24 cellular contexts compared by ENCODE assay signal in genomic region chr12:74641694-74642093, GRCh38.
"Had no signal": no experiment of that assay in that cellular context is flagged by ENCODE, and none has a peak within 500 bp of the region (broad histone marks: within the 10 kb centered on the region; RNA-seq: fewer than 3 reads in every experiment).

No MANE protein-coding gene starts in this region.

- FAIRE-seq: frontal cortex, small intestine had no signal

- H3K9me3 ChIP-seq: adrenal gland, body of pancreas, colonic mucosa, ovary, sigmoid colon, tibial nerve had no signal

- H3K27me3 ChIP-seq: adrenal gland, body of pancreas, cardiac muscle cell, colonic mucosa, ovary, sigmoid colon, tibial nerve had no signal

- H3K4me1 ChIP-seq: adrenal gland, body of pancreas, colonic mucosa, sigmoid colon, tibial nerve had no signal

- DNase-seq: activated CD4-positive, alpha-beta T cell treated with anti-CD3 and anti-CD28 coated beads for 48 hours; activated CD4-positive, alpha-beta T cell treated with anti-CD3 and anti-CD28 coated beads, Interleukin-2, amount 50 U/mL, for 48 hours; activated CD4-positive, CD25-positive, alpha-beta regulatory T cell; activated CD8-positive, alpha-beta memory T cell treated with anti-CD3 and anti-CD28 coated beads for 24 hours; activated effector memory CD4-positive, alpha-beta T cell treated with anti-CD3 and anti-CD28 coated beads, Interleukin-2, amount 50 U/mL, for 16 hours; activated naive CD4-positive, alpha-beta T cell treated with anti-CD3 and anti-CD28 coated beads for 36 hours; activated naive CD8-positive, alpha-beta T cell treated with anti-CD3 and anti-CD28 coated beads for 36 hours; adrenal gland; body of pancreas; cerebellar nuclear complex; colonic mucosa; effector CD8-positive, alpha-beta T cell; left ventricle myocardium superior; mammary epithelial cell; naive B cell; nephron progenitor cell; ovary; sigmoid colon; small intestine; stimulated activated CD4-positive, alpha-beta T cell treated with anti-CD3 and anti-CD28 coated beads, Interleukin-4, amount 100 ng/mL, for 24 hours; stimulated activated naive CD4-positive, alpha-beta T cell had no signal

- H3K27ac ChIP-seq: adrenal gland, body of pancreas, cardiac muscle cell, colonic mucosa, ovary, sigmoid colon, tibial nerve had no signal

- H3K36me3 ChIP-seq: adrenal gland, cardiac muscle cell, colonic mucosa, ovary, sigmoid colon, tibial nerve had no signal

- H3K4me3 ChIP-seq: adrenal gland, body of pancreas, cardiac muscle cell, colonic mucosa, ovary, sigmoid colon, tibial nerve had no signal
